Comparison of ENCODE assay signal across 18 cellular contexts in genomic region chr4:165692082-165692481, GRCh38.
"Had no signal": no experiment of that assay in that cellular context is flagged by ENCODE, and none has a peak within 500 bp of the region (broad histone marks: within the 10 kb centered on the region; RNA-seq: fewer than 3 reads in every experiment).

No MANE protein-coding gene starts in this region.

- DNase-seq: activated CD4-positive, alpha-beta T cell treated with anti-CD3 and anti-CD28 coated beads for 1 hour; activated CD8-positive, alpha-beta memory T cell treated with anti-CD3 and anti-CD28 coated beads, Interleukin-2, amount 10 ng/mL, durations not matched to agents 7 days and 5 days; activated CD8-positive, alpha-beta T cell treated with anti-CD3 and anti-CD28 coated beads, Interleukin-2, amount 10 ng/mL, durations not matched to agents 7 days and 5 days; activated naive CD4-positive, alpha-beta T cell; activated T-cell treated with anti-CD3 and anti-CD28 coated beads, Interleukin-2, amount 50 U/mL, for 72 hours; aorta; body of pancreas; effector CD8-positive, alpha-beta T cell; foreskin keratinocyte; heart left ventricle; left cardiac atrium; mammary epithelial cell; posterior cingulate gyrus; small intestine; stimulated activated CD4-positive, alpha-beta T cell treated with anti-CD3 and anti-CD28 coated beads, Interleukin-4, amount 100 ng/mL, for 24 hours; T-helper 17 cell; trophoblast cell had no signal

- H3K4me3 ChIP-seq: body of pancreas, heart left ventricle, thoracic aorta had no signal
